28 cellular contexts compared by ENCODE assay signal in genomic region chr13:108925070-108925469, GRCh38.
"Had no signal": no experiment of that assay in that cellular context is flagged by ENCODE, and none has a peak within 500 bp of the region (broad histone marks: within the 10 kb centered on the region; RNA-seq: fewer than 3 reads in every experiment).

No MANE protein-coding gene starts in this region.

- H3K27ac ChIP-seq: neutrophil, pancreas, psoas muscle, right lobe of liver, sigmoid colon, stomach, thoracic aorta, thyroid gland, tibial nerve, upper lobe of left lung had no signal

- H3K4me3 Mint-ChIP-seq: naive thymus-derived CD8-positive, alpha-beta T cell; natural killer cell treated with Interleukin-12 subunit alpha and Interleukin-12 subunit beta and Interleukin-15 and Interleukin-18, amount 100 ng/mL, for 72 hours; nephron progenitor cell; neural crest cell; stimulated activated effector memory CD8-positive, alpha-beta T cell treated with anti-CD3 and anti-CD28 coated beads, Interleukin-12 subunit alpha, Interleukin-12 subunit beta, amount 100 ng/mL, for 72 hours; stimulated activated naive B cell treated with anti-CD40 and anti-IgM and Interleukin-4, amounts not matched to agents 10 μg/mL and 1 μg/mL and 100 μg/mL, for 72 hours; stimulated activated naive CD8-positive, alpha-beta T cell treated with anti-CD3 and anti-CD28 coated beads, Interleukin-15, Interleukin-2, amounts not matched to agents 100 ng/mL and 50 ng/mL, for 24 hours had no signal

- FAIRE-seq: pancreas, small intestine, urothelium cell line had no signal

- ATAC-seq: naive thymus-derived CD8-positive, alpha-beta T cell; natural killer cell treated with Interleukin-12 subunit alpha and Interleukin-12 subunit beta and Interleukin-15 and Interleukin-18, amount 100 ng/mL, for 72 hours; pancreas; psoas muscle; right cardiac atrium; right lobe of liver; stimulated activated effector memory CD8-positive, alpha-beta T cell treated with anti-CD3 and anti-CD28 coated beads, Interleukin-12 subunit alpha, Interleukin-12 subunit beta, amount 100 ng/mL, for 72 hours; stimulated activated naive B cell treated with anti-CD40 and anti-IgM and Interleukin-4, amounts not matched to agents 10 μg/mL and 1 μg/mL and 100 μg/mL, for 72 hours had no signal

- DNase-seq: naive thymus-derived CD8-positive, alpha-beta T cell; nephron progenitor cell; pancreas; posterior cingulate gyrus; psoas muscle; right cardiac atrium; right lobe of liver; sigmoid colon; small intestine; stimulated activated CD4-positive, alpha-beta T cell treated with anti-CD3 and anti-CD28 coated beads, Interleukin-15, amount 100 ng/mL, for 24 hours; stimulated activated CD4-positive, alpha-beta T cell treated with anti-CD3 and anti-CD28 coated beads, Interleukin-2, amount 100 ng/mL, for 24 hours; stimulated activated CD4-positive, alpha-beta T cell treated with anti-CD3 and anti-CD28 coated beads, Interleukin-2, amount 100 ng/mL, for 48 hours; stimulated activated CD4-positive, alpha-beta T cell treated with anti-CD3 and anti-CD28 coated beads, Interleukin-4, amount 100 ng/mL, for 24 hours; stimulated activated naive B cell treated with anti-CD40 and anti-IgM and Interleukin-4, amounts not matched to agents 10 μg/mL and 1 μg/mL and 100 μg/mL, for 72 hours; stimulated activated naive CD4-positive, alpha-beta T cell treated with Interleukin-2 at 50 U/mL for 16 hours; stomach; thyroid gland; upper lobe of left lung had no signal

- H3K9me3 Mint-ChIP-seq: naive thymus-derived CD8-positive, alpha-beta T cell; natural killer cell treated with Interleukin-12 subunit alpha and Interleukin-12 subunit beta and Interleukin-15 and Interleukin-18, amount 100 ng/mL, for 72 hours; nephron progenitor cell; neural crest cell; stimulated activated naive B cell treated with anti-CD40 and anti-IgM and Interleukin-4, amounts not matched to agents 10 μg/mL and 1 μg/mL and 100 μg/mL, for 72 hours; stimulated activated naive CD8-positive, alpha-beta T cell treated with anti-CD3 and anti-CD28 coated beads, Interleukin-15, Interleukin-2, amounts not matched to agents 100 ng/mL and 50 ng/mL, for 24 hours had no signal

- H3K9me3 ChIP-seq: neutrophil, pancreas, psoas muscle, right lobe of liver, sigmoid colon, stomach, thoracic aorta, thyroid gland, tibial nerve, upper lobe of left lung, vagina had no signal

- H3K4me3 ChIP-seq: pancreas, psoas muscle, right lobe of liver, sigmoid colon, stomach, thoracic aorta, thyroid gland, tibial nerve, upper lobe of left lung, vagina had no signal

- H3K27me3 ChIP-seq: neutrophil, pancreas, right lobe of liver, sigmoid colon, stomach, thyroid gland, tibial nerve, upper lobe of left lung, vagina had no signal

- H3K4me1 ChIP-seq: pancreas, psoas muscle, thyroid gland, upper lobe of left lung had no signal

- H3K4me1 Mint-ChIP-seq: naive thymus-derived CD8-positive, alpha-beta T cell; nephron progenitor cell; stimulated activated effector memory CD8-positive, alpha-beta T cell treated with anti-CD3 and anti-CD28 coated beads, Interleukin-12 subunit alpha, Interleukin-12 subunit beta, amount 100 ng/mL, for 72 hours; stimulated activated naive B cell treated with anti-CD40 and anti-IgM and Interleukin-4, amounts not matched to agents 10 μg/mL and 1 μg/mL and 100 μg/mL, for 72 hours had no signal

- H3K27ac Mint-ChIP-seq: naive thymus-derived CD8-positive, alpha-beta T cell; natural killer cell treated with Interleukin-12 subunit alpha and Interleukin-12 subunit beta and Interleukin-15 and Interleukin-18, amount 100 ng/mL, for 72 hours; nephron progenitor cell; progenitor cell of endocrine pancreas; stimulated activated effector memory CD8-positive, alpha-beta T cell treated with anti-CD3 and anti-CD28 coated beads, Interleukin-12 subunit alpha, Interleukin-12 subunit beta, amount 100 ng/mL, for 72 hours; stimulated activated naive B cell treated with anti-CD40 and anti-IgM and Interleukin-4, amounts not matched to agents 10 μg/mL and 1 μg/mL and 100 μg/mL, for 72 hours; stimulated activated naive CD8-positive, alpha-beta T cell treated with anti-CD3 and anti-CD28 coated beads, Interleukin-15, Interleukin-2, amounts not matched to agents 100 ng/mL and 50 ng/mL, for 24 hours had no signal

- H3K36me3 Mint-ChIP-seq: naive thymus-derived CD8-positive, alpha-beta T cell; natural killer cell treated with Interleukin-12 subunit alpha and Interleukin-12 subunit beta and Interleukin-15 and Interleukin-18, amount 100 ng/mL, for 72 hours; stimulated activated effector memory CD8-positive, alpha-beta T cell treated with anti-CD3 and anti-CD28 coated beads, Interleukin-12 subunit alpha, Interleukin-12 subunit beta, amount 100 ng/mL, for 72 hours; stimulated activated naive B cell treated with anti-CD40 and anti-IgM and Interleukin-4, amounts not matched to agents 10 μg/mL and 1 μg/mL and 100 μg/mL, for 72 hours had no signal

- H3K36me3 ChIP-seq: neutrophil, pancreas, right lobe of liver, sigmoid colon, stomach, thoracic aorta, thyroid gland, tibial nerve, upper lobe of left lung, vagina had no signal
